14 cellular contexts compared by ENCODE assay signal in the genomic region with DNA sequence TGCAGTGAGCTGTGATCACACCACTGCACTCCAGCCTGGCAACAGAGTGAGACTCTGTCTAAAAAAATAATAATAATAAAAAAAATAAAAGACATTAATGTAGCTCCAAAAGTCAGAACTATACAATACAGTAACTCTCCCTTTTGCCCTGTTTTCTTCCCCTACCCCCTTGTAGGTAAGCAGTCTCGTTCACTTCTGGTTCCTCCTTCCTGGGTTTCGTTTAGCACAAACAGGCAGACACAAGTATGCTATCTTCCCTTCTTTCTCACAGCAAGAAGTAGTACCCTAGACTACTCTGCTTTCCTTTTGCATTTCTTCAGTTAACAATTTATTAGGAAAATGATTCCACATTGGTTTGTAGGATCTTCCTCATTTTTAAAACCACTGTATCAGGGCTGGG. TPM values are rescaled to one million over a fixed set of nuclear protein-coding genes. Genes with fewer than 3 reads are reported as not detected.
DNase-seq lines count a peak whose midpoint lies in the region; ATAC-seq and TF ChIP-seq lines count a peak whose summit lies in the region.
"Had no signal": no experiment of that assay in that cellular context is flagged by ENCODE, and none has a peak within 500 bp of the region (broad histone marks: within the 10 kb centered on the region; RNA-seq: fewer than 3 reads in every experiment).

No MANE protein-coding gene starts in this region.

- H3K36me3 Mint-ChIP-seq in IgD-negative memory B cell (no peaks in the 10 kb centered on the region), activated B cell treated with CpG ODN at 0.5 μM for 24 hours (ENCODE audit: low read depth) (peaks cover 29% of the 10 kb centered on the region)
- peaks cover 46 to 59% of the 10 kb centered on the region in 2 donors for H3K36me3 Mint-ChIP-seq in stimulated activated naive B cell treated with anti-CD40 and anti-IgM and Interleukin-4, amounts not matched to agents 10 μg/mL and 1 μg/mL and 100 μg/mL, for 72 hours

- no peaks in the 10 kb centered on the region for H3K27me3 Mint-ChIP-seq in IgD-negative memory B cell
- no peaks in the 10 kb centered on the region for H3K27me3 Mint-ChIP-seq in activated B cell treated with CpG ODN at 0.5 μM for 24 hours
- no peaks in the 10 kb centered on the region for H3K27me3 Mint-ChIP-seq in stimulated activated naive B cell treated with anti-CD40 and anti-IgM and Interleukin-4, amounts not matched to agents 10 μg/mL and 1 μg/mL and 100 μg/mL, for 72 hours
- H3K27me3 Mint-ChIP-seq: CD8-positive, alpha-beta memory T cell had no signal

- ATAC-seq in activated B cell treated with CpG ODN at 0.5 μM for 24 hours (ENCODE audit: low read depth) (no peak), HG03457 (IDR thresholded peaks at IDR 0.05; ENCODE audit: unreplicated experiment) (no peak)
- ATAC-seq in stimulated activated naive B cell treated with anti-CD40 and anti-IgM and Interleukin-4, amounts not matched to agents 10 μg/mL and 1 μg/mL and 100 μg/mL, for 72 hours (replicated peaks): peak; percentile 39 to 49
- ATAC-seq: A549 had no signal

- peaks cover 11 to 17% (median 16%) of the 10 kb centered on the region in 3 donors for H3K4me1 Mint-ChIP-seq in IgD-negative memory B cell
- peaks cover 22% of the 10 kb centered on the region for H3K4me1 Mint-ChIP-seq in activated B cell treated with CpG ODN at 0.5 μM for 24 hours
- H3K4me1 Mint-ChIP-seq in stimulated activated naive B cell treated with anti-CD40 and anti-IgM and Interleukin-4, amounts not matched to agents 10 μg/mL and 1 μg/mL and 100 μg/mL, for 72 hours: peaks cover 7 to 15% of the 10 kb centered on the region in 2 donors

- H3K4me3 Mint-ChIP-seq in IgD-negative memory B cell: no peak overlapping the region
- no peak overlapping the region for H3K4me3 Mint-ChIP-seq in activated B cell treated with CpG ODN at 0.5 μM for 24 hours
- H3K4me3 Mint-ChIP-seq in stimulated activated naive B cell treated with anti-CD40 and anti-IgM and Interleukin-4, amounts not matched to agents 10 μg/mL and 1 μg/mL and 100 μg/mL, for 72 hours: no peak overlapping the region
- H3K4me3 Mint-ChIP-seq: CD8-positive, alpha-beta memory T cell; HFFc6 had no signal

- H3K9me3 Mint-ChIP-seq in IgD-negative memory B cell (no peaks in the 10 kb centered on the region), activated B cell treated with CpG ODN at 0.5 μM for 24 hours (no peaks in the 10 kb centered on the region)
- no peaks in the 10 kb centered on the region for H3K9me3 Mint-ChIP-seq in stimulated activated naive B cell treated with anti-CD40 and anti-IgM and Interleukin-4, amounts not matched to agents 10 μg/mL and 1 μg/mL and 100 μg/mL, for 72 hours
- H3K9me3 Mint-ChIP-seq: CD8-positive, alpha-beta memory T cell; HFFc6 had no signal

- no peak for TF ChIP-seq CTCF in activated B cell treated with CpG ODN at 0.5 μM for 24 hours (IDR thresholded peaks at IDR 0.05)

- POLR2A ChIA-PET in activated B cell treated with CpG ODN at 0.5 μM for 24 hours (lab: Charles Lee): interaction anchor here (1.0 kb wide), 1 partner anchor 131 kb away, joined by 3 read pairs; a partner anchor contains a TSS

- H3K27ac Mint-ChIP-seq in IgD-negative memory B cell: peak overlapping the region in 2 of 3 donors; percentile 1 to 92
- peak overlapping the region; percentile 42 for H3K27ac Mint-ChIP-seq in activated B cell treated with CpG ODN at 0.5 μM for 24 hours
- H3K27ac Mint-ChIP-seq in stimulated activated naive B cell treated with anti-CD40 and anti-IgM and Interleukin-4, amounts not matched to agents 10 μg/mL and 1 μg/mL and 100 μg/mL, for 72 hours: no peak overlapping the region
- H3K27ac Mint-ChIP-seq: CD8-positive, alpha-beta memory T cell; HFFc6 had no signal

- CTCF ChIA-PET in activated B cell treated with CpG ODN at 0.5 μM for 24 hours (lab: Charles Lee): interaction anchor here (10.6 kb wide), 1 partner anchor 151 kb away, joined by 254 read pairs; no protein-coding TSS in a partner anchor

- no peak for DNase-seq in activated B cell treated with CpG ODN at 0.5 μM for 24 hours
- peak; percentile 52 for DNase-seq in medulla oblongata (ENCODE audit: extremely low spot score)
- DNase-seq in stimulated activated naive B cell treated with anti-CD40 and anti-IgM and Interleukin-4, amounts not matched to agents 10 μg/mL and 1 μg/mL and 100 μg/mL, for 72 hours: no peak
- DNase-seq in Kasumi-1 (lab: John Stamatoyannopoulos, UW): no peak
- no peak for DNase-seq in NOMO-1 treated with DMSO at 0.1 percent for 48 hours (lab: John Stamatoyannopoulos, UW; ENCODE audit: unreplicated experiment)
- DNase-seq: Caco-2; CD8-positive, alpha-beta memory T cell; DND-41; GDM1; HCEC 1CT; HFFc6 had no signal

- intact Hi-C loops in activated B cell treated with CpG ODN at 0.5 μM for 24 hours (cut with micrococcal nuclease): no loop called here

RNA-seq across cellular contexts. Expression of a gene that starts 33.0 kb away (rescaled TPM):
- 2.8 TPM for polyA plus RNA-seq in IgD-negative memory B cell
- total RNA-seq in activated B cell treated with CpG ODN at 0.5 μM for 24 hours: 8.7 and 9.0 TPM in 2 replicates

Comparison
In these comparisons a context has a peak if more than half of its experiments do, and no peak if none do; other contexts are left out.
1. ATAC-seq: peak in stimulated activated naive B cell treated with anti-CD40 and anti-IgM and Interleukin-4, amounts not matched to agents 10 μg/mL and 1 μg/mL and 100 μg/mL, for 72 hours (2 of 2); none in activated B cell treated with CpG ODN at 0.5 μM for 24 hours (single experiment) and HG03457 (single experiment).